12 cellular contexts compared by ENCODE assay signal in the genomic region with DNA sequence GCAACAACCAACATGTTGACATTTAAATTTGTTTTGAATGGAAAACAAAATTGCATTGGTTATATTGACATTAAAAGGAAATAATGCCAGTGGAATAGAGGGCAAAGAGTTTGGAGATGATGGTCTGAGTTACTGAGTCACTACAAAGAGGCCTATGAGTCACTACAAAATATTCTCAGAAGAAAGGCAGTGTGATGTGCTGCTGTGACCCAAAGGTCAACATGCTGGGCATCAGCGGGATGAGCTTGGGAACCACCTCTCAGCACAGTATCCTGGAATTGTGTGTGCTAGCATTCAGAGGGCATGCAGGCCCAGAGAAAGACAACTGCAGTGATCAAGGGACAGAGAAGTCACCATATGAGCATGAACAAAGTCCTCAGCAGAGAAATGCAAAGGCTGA. TPM values are rescaled to one million over a fixed set of nuclear protein-coding genes. Genes with fewer than 3 reads are reported as not detected.
DNase-seq lines count a peak whose midpoint lies in the region; ATAC-seq and TF ChIP-seq lines count a peak whose summit lies in the region.
"Had no signal": no experiment of that assay in that cellular context is flagged by ENCODE, and none has a peak within 500 bp of the region (broad histone marks: within the 10 kb centered on the region; RNA-seq: fewer than 3 reads in every experiment).

No MANE protein-coding gene starts in this region.

- CTCF ChIA-PET in HEK293 (lab: Yijun Ruan, JAX): interaction anchor here (0.7 to 1.4 kb wide), 2 partner anchors 50 to 151 kb away, joined by 3 read pairs; no protein-coding TSS in a partner anchor
- CTCF ChIA-PET in activated CD4-positive, alpha-beta memory T cell treated with anti-CD3 and anti-CD28 coated beads, Interleukin-2, amount 10 ng/mL, durations not matched to agents 7 days and 5 days (lab: Charles Lee): interaction anchor here (0.6 kb wide), 1 partner anchor 11 kb away, joined by 3 read pairs; no protein-coding TSS in a partner anchor

- peaks cover 15% of the 10 kb centered on the region for H3K36me3 Mint-ChIP-seq in activated CD4-positive, alpha-beta memory T cell treated with anti-CD3 and anti-CD28 coated beads, Interleukin-2, amount 10 ng/mL, durations not matched to agents 7 days and 5 days (ENCODE audit: low read depth)

- H3K79me2 ChIP-seq in ACC112 (ENCODE audit: control insufficient read depth, insufficient read depth, low read length, unreplicated experiment): peaks cover 74% of the 10 kb centered on the region

- peaks cover 4% of the 10 kb centered on the region; the same call in 1 of the 2 replicates for H3K36me3 ChIP-seq in ACC112 (ENCODE audit: insufficient read depth, low read length)
- H3K36me3 ChIP-seq in HEK293 (ENCODE audit: control insufficient read depth in 2 of 2, insufficient read depth in 1 of 2, low read length in 2 of 2): peaks cover 0 to 3% of the 10 kb centered on the region in 2 experiments; a peak in 2 of 3 replicates
- no peaks in the 10 kb centered on the region for H3K36me3 ChIP-seq in ascending aorta

- H3K4me1 ChIP-seq in ACC112 (ENCODE audit: control insufficient read depth, insufficient read depth, low read length, unreplicated experiment): peaks cover 44% of the 10 kb centered on the region
- no peaks in the 10 kb centered on the region for H3K4me1 ChIP-seq in HEK293 (ENCODE audit: control insufficient read depth, insufficient read depth, low read length)
- H3K4me1 ChIP-seq in ascending aorta: no peaks in the 10 kb centered on the region

- no peaks in the 10 kb centered on the region for H3K27me3 Mint-ChIP-seq in activated CD4-positive, alpha-beta memory T cell treated with anti-CD3 and anti-CD28 coated beads, Interleukin-2, amount 10 ng/mL, durations not matched to agents 7 days and 5 days

- H3K4me1 Mint-ChIP-seq in activated CD4-positive, alpha-beta memory T cell treated with anti-CD3 and anti-CD28 coated beads, Interleukin-2, amount 10 ng/mL, durations not matched to agents 7 days and 5 days: peaks cover 46% of the 10 kb centered on the region

- peak overlapping the region; percentile 34 for H3K4me3 Mint-ChIP-seq in activated CD4-positive, alpha-beta memory T cell treated with anti-CD3 and anti-CD28 coated beads, Interleukin-2, amount 10 ng/mL, durations not matched to agents 7 days and 5 days
- H3K4me3 Mint-ChIP-seq: CD14-positive monocyte had no signal

- H3K27ac Mint-ChIP-seq in activated CD4-positive, alpha-beta memory T cell treated with anti-CD3 and anti-CD28 coated beads, Interleukin-2, amount 10 ng/mL, durations not matched to agents 7 days and 5 days: no peak overlapping the region

- no peak overlapping the region for H2AFZ ChIP-seq in ACC112 (ENCODE audit: low read length, unreplicated experiment)

- no peaks in the 10 kb centered on the region for H3K27me3 ChIP-seq in ACC112 (ENCODE audit: insufficient read depth, low read length)
- H3K27me3 ChIP-seq in ascending aorta: no peaks in the 10 kb centered on the region

- H3K27ac ChIP-seq in ACC112 (ENCODE audit: low read depth, low read length) (peak overlapping the region; percentile 89), HEK293 (ENCODE audit: extremely low read depth, low read depth, low read length) (no peak overlapping the region), ascending aorta (no peak overlapping the region)

- TF ChIP-seq CTCF in HEK293 (tag by site-specific recombination; IDR thresholded peaks at IDR 0.05): no peak
- no peak for TF ChIP-seq CTCF in ascending aorta (IDR thresholded peaks at IDR 0.05)

- no peak for ATAC-seq in GM18498 (IDR thresholded peaks at IDR 0.05; ENCODE audit: unreplicated experiment)
- no peak for ATAC-seq in GM18511 (IDR thresholded peaks at IDR 0.05; ENCODE audit: unreplicated experiment)

- no peaks in the 10 kb centered on the region for H3K9me3 Mint-ChIP-seq in activated CD4-positive, alpha-beta memory T cell treated with anti-CD3 and anti-CD28 coated beads, Interleukin-2, amount 10 ng/mL, durations not matched to agents 7 days and 5 days

- POLR2A ChIA-PET in HEK293 (lab: Yijun Ruan, JAX): no interaction called here
- POLR2A ChIA-PET in activated CD4-positive, alpha-beta memory T cell treated with anti-CD3 and anti-CD28 coated beads, Interleukin-2, amount 10 ng/mL, durations not matched to agents 7 days and 5 days (lab: Charles Lee): no interaction called here

- intact Hi-C loops in ascending aorta (cut with DNase I): no loop called here

- H3K9me3 ChIP-seq in HEK293 (ENCODE audit: control insufficient read depth, insufficient read depth, low read depth, low read length) (no peaks in the 10 kb centered on the region), ascending aorta (no peaks in the 10 kb centered on the region)

- no peak for DNase-seq in activated CD4-positive, alpha-beta memory T cell treated with anti-CD3 and anti-CD28 coated beads, Interleukin-2, amount 10 ng/mL, durations not matched to agents 7 days and 5 days
- DNase-seq in foreskin melanocyte: peak; percentile 52
- DNase-seq in DMS79 treated with DMSO at 0.1 percent for 48 hours (lab: John Stamatoyannopoulos, UW): no peak
- no peak for DNase-seq in ascending aorta (ENCODE audit: low spot score in 2 of 2)
- DNase-seq: midbrain; NCI-H510A; stimulated activated naive CD4-positive, alpha-beta T cell treated with Interleukin-2 at 50 U/mL for 16 hours had no signal

- peak overlapping the region; percentile 42; the same call in 1 of the 2 replicates for H3K4me3 ChIP-seq in ACC112 (ENCODE audit: low read depth, low read length)
- no peak overlapping the region for H3K4me3 ChIP-seq in HEK293 (ENCODE audit: low read depth, low read length)
- H3K4me3 ChIP-seq in ascending aorta: no peak overlapping the region

TF ChIP-seq in HEK293, 187 proteins besides CTCF, POLR2A, EP300 and RAD21 (continues in another document):
- TF ChIP-seq, protein P1, sequence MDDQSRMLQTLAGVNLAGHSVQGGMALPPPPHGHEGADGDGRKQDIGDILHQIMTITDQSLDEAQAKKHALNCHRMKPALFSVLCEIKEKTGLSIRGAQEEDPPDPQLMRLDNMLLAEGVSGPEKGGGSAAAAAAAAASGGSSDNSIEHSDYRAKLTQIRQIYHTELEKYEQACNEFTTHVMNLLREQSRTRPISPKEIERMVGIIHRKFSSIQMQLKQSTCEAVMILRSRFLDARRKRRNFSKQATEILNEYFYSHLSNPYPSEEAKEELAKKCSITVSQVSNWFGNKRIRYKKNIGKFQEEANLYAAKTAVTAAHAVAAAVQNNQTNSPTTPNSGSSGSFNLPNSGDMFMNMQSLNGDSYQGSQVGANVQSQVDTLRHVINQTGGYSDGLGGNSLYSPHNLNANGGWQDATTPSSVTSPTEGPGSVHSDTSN (CRISPR knock-in tag; IDR thresholded peaks at IDR 0.05): no peak
- TF ChIP-seq HOXD13 (CRISPR knock-in tag; IDR thresholded peaks at IDR 0.05; ENCODE audit: borderline replicate concordance) (no peak), ZNF514 (tag by site-specific recombination; IDR thresholded peaks at IDR 0.05) (no peak), ZIC2 (tag by site-specific recombination; IDR thresholded peaks at IDR 0.05) (peak; percentile 26; the same call in 1 of the 2 replicates), ZFHX2 (tag by site-specific recombination; conservative IDR thresholded peaks at IDR 0.05) (no peak), ZNF585B (tag by site-specific recombination; IDR thresholded peaks at IDR 0.05) (no peak), ZNF19 (tag by site-specific recombination; IDR thresholded peaks at IDR 0.05; ENCODE audit: low read depth) (no peak), ZNF548 (tag by site-specific recombination; IDR thresholded peaks at IDR 0.05) (no peak), ZEB2 (tag by site-specific recombination; IDR thresholded peaks at IDR 0.05) (no peak), ZNF596 (tag by site-specific recombination; IDR thresholded peaks at IDR 0.05) (no peak), YY1 (tag by site-specific recombination; IDR thresholded peaks at IDR 0.05) (no peak), ZNF600 (tag by site-specific recombination; IDR thresholded peaks at IDR 0.05) (peak; percentile 42; the same call in 1 of the 2 replicates), ZNF366 (tag by site-specific recombination; conservative IDR thresholded peaks at IDR 0.05) (0 out of 2 replicates have a peak, but pooled peaks have one; percentile 47), ZNF391 (tag by site-specific recombination; IDR thresholded peaks at IDR 0.05; ENCODE audit: borderline replicate concordance, low read depth) (no peak)
- TF ChIP-seq, protein P2, sequence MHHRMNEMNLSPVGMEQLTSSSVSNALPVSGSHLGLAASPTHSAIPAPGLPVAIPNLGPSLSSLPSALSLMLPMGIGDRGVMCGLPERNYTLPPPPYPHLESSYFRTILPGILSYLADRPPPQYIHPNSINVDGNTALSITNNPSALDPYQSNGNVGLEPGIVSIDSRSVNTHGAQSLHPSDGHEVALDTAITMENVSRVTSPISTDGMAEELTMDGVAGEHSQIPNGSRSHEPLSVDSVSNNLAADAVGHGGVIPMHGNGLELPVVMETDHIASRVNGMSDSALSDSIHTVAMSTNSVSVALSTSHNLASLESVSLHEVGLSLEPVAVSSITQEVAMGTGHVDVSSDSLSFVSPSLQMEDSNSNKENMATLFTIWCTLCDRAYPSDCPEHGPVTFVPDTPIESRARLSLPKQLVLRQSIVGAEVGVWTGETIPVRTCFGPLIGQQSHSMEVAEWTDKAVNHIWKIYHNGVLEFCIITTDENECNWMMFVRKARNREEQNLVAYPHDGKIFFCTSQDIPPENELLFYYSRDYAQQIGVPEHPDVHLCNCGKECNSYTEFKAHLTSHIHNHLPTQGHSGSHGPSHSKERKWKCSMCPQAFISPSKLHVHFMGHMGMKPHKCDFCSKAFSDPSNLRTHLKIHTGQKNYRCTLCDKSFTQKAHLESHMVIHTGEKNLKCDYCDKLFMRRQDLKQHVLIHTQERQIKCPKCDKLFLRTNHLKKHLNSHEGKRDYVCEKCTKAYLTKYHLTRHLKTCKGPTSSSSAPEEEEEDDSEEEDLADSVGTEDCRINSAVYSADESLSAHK (tag by site-specific recombination; IDR thresholded peaks at IDR 0.05): no peak

RNA-seq across cellular contexts. Expression of a gene that starts 2.8 kb away (rescaled TPM):
- total RNA-seq in activated CD4-positive, alpha-beta memory T cell treated with anti-CD3 and anti-CD28 coated beads, Interleukin-2, amount 10 ng/mL, durations not matched to agents 7 days and 5 days: 1 to 10 TPM; 4.8 to 5.9 TPM
- 11.9 TPM for total RNA-seq in ascending aorta

RNA-seq across cellular contexts. Expression of a gene that starts 2.8 kb away (rescaled TPM):
- total RNA-seq in activated CD4-positive, alpha-beta memory T cell treated with anti-CD3 and anti-CD28 coated beads, Interleukin-2, amount 10 ng/mL, durations not matched to agents 7 days and 5 days: 10 to 100 TPM; 20.2 TPM
- 6.1 TPM for total RNA-seq in ascending aorta

RNA-seq across cellular contexts. Expression of a gene that starts 3.1 kb away (rescaled TPM):
- 10 to 100 TPM; 23.5 to 25.2 TPM for total RNA-seq in activated CD4-positive, alpha-beta memory T cell treated with anti-CD3 and anti-CD28 coated beads, Interleukin-2, amount 10 ng/mL, durations not matched to agents 7 days and 5 days
- 9.4 TPM for total RNA-seq in ascending aorta

RNA-seq across cellular contexts. Expression of a gene that starts 41.5 kb away (rescaled TPM):
- total RNA-seq in activated CD4-positive, alpha-beta memory T cell treated with anti-CD3 and anti-CD28 coated beads, Interleukin-2, amount 10 ng/mL, durations not matched to agents 7 days and 5 days: 10 to 100 TPM; 45.7 to 49.9 TPM
- 54.0 TPM for total RNA-seq in ascending aorta

RNA-seq across cellular contexts. Expression of a gene that starts 45.6 kb away (rescaled TPM):
- total RNA-seq in activated CD4-positive, alpha-beta memory T cell treated with anti-CD3 and anti-CD28 coated beads, Interleukin-2, amount 10 ng/mL, durations not matched to agents 7 days and 5 days: 10 to 100 TPM in 1 of 2 experiments, 1 to 10 TPM in 1; 8.9 to 10.2 TPM
- 17.2 TPM for total RNA-seq in ascending aorta
